19 cellular contexts compared by ENCODE assay signal in genomic region chr22:48748860-48749554, GRCh38.
"Had no signal": no experiment of that assay in that cellular context is flagged by ENCODE, and none has a peak within 500 bp of the region (broad histone marks: within the 10 kb centered on the region; RNA-seq: fewer than 3 reads in every experiment).

No MANE protein-coding gene starts in this region.

- FAIRE-seq: kidney, TTC549 had no signal

- H3K9me3 ChIP-seq: colonic mucosa, esophagus squamous epithelium, left ventricle myocardium inferior, ovary, SJCRH30 had no signal

- H3K27me3 ChIP-seq: colonic mucosa, esophagus squamous epithelium, ovary, SJCRH30, tibial nerve had no signal

- H3K4me3 ChIP-seq: colonic mucosa, esophagus squamous epithelium, left ventricle myocardium inferior, ovary, SJCRH30, tibial nerve had no signal

- DNase-seq: activated CD4-positive, alpha-beta T cell treated with anti-CD3 and anti-CD28 coated beads for 48 hours; activated gamma-delta T cell treated with Interleukin-2 at 50 U/mL for 16 hours; activated T-cell treated with anti-CD3 and anti-CD28 coated beads, Interleukin-2, amount 50 U/mL, for 1 hour; amniotic stem cell; caudate nucleus; colonic mucosa; effector CD4-positive, alpha-beta T cell; esophagus squamous epithelium; hippocampal formation; left ventricle myocardium inferior; mesendoderm; ovary; SJCRH30; stimulated activated CD4-positive, alpha-beta T cell treated with anti-CD3 and anti-CD28 coated beads, Interleukin-2, amount 100 ng/mL, for 48 hours; stimulated activated naive B cell treated with anti-CD40 and anti-IgM and Interleukin-4, amounts not matched to agents 10 μg/mL and 1 μg/mL and 100 μg/mL, for 72 hours had no signal

- H3K4me1 ChIP-seq: colonic mucosa, esophagus squamous epithelium, left ventricle myocardium inferior, SJCRH30 had no signal

- H3K27ac ChIP-seq: colonic mucosa, esophagus squamous epithelium, left ventricle myocardium inferior, ovary, SJCRH30 had no signal

- H3K36me3 ChIP-seq: colonic mucosa, esophagus squamous epithelium, left ventricle myocardium inferior, ovary, SJCRH30 had no signal

- ATAC-seq: stimulated activated naive B cell treated with anti-CD40 and anti-IgM and Interleukin-4, amounts not matched to agents 10 μg/mL and 1 μg/mL and 100 μg/mL, for 72 hours; WTC11 had no signal
